Comparison of ENCODE assay signal across 6 cellular contexts in genomic region chr15:84156588-84156840, GRCh38.
A peak's percentile ranks its signal among the peaks of the same experiment; 100 is the strongest.
DNase-seq lines count a peak whose midpoint lies in the region; ATAC-seq, FAIRE-seq and TF ChIP-seq lines count a peak whose summit lies in the region.
"Not testable (repeated sequence)": the region's sequence is repeated elsewhere in the genome, so short reads cannot be mapped to it uniquely, and the experiment has no call there.

No MANE protein-coding gene starts in this region.

- no CpG with 5 or more reads among the region's 3 CpGs for WGBS in mesendoderm (ENCODE audit: extremely low coverage, insufficient coverage, low lambda C conversion rate)

- not testable (repeated sequence) for H3K27ac ChIP-seq in HCT116 (ENCODE audit: low read depth, low read length); astrocyte (ENCODE audit: low read depth, low read length); mesendoderm (ENCODE audit: low read depth, low read length)

- not testable (repeated sequence) for H4K8ac ChIP-seq in mesendoderm (ENCODE audit: low read depth, low read length)

- H2AFZ ChIP-seq in HCT116 (ENCODE audit: low read depth, low read length, poor library complexity, severe bottlenecking); astrocyte (ENCODE audit: low read depth, low read length): not testable (repeated sequence)

- H3K79me2 ChIP-seq in HCT116 (ENCODE audit: insufficient read depth, low read length); astrocyte (ENCODE audit: insufficient read depth, low read length); mesendoderm (ENCODE audit: control insufficient read depth, insufficient read depth, low read length): not testable (repeated sequence)

- not testable (repeated sequence) for H3K79me1 ChIP-seq in mesendoderm (ENCODE audit: low read length)

- not testable (repeated sequence) for TF ChIP-seq POLR2A in HCT116 (IDR thresholded peaks at IDR 0.05; ENCODE audit: borderline replicate concordance, extremely low read depth, insufficient read depth, insufficient read length)

- H4K20me1 ChIP-seq in HCT116 (ENCODE audit: insufficient read depth); astrocyte (ENCODE audit: insufficient read depth, low read length): not testable (repeated sequence)

- H2BK120ac ChIP-seq in mesendoderm (ENCODE audit: low read depth, low read length), result not testable (repeated sequence)

- not testable (repeated sequence) for H3K56ac ChIP-seq in mesendoderm (ENCODE audit: low read length)

- not testable (repeated sequence) for H3K27me3 ChIP-seq in HCT116 (ENCODE audit: insufficient read depth, low read length); astrocyte (ENCODE audit: insufficient read depth, low read length); mesendoderm (ENCODE audit: insufficient read depth, low read length, poor library complexity)

- POLR2A ChIA-PET in HCT116 (lab: Charles Lee), result not testable (repeated sequence)

- not testable (repeated sequence) for H3K18ac ChIP-seq in mesendoderm (ENCODE audit: low read length)

- not testable (repeated sequence) for H3K9me3 ChIP-seq in HCT116 (ENCODE audit: control insufficient read depth in 1 of 2, insufficient read depth in 1 of 2, low read depth in 1 of 2, low read length in 2 of 2); astrocyte (ENCODE audit: insufficient read depth, low read depth, low read length)

- not testable (repeated sequence) for H3K36me3 Mint-ChIP-seq in astrocyte (ENCODE audit: low read depth, unreplicated experiment); nephron progenitor cell (ENCODE audit: low read depth)

- H3K27me3 Mint-ChIP-seq in astrocyte (ENCODE audit: low read depth, unreplicated experiment); nephron progenitor cell (ENCODE audit: low read depth, poor library complexity): not testable (repeated sequence)

- not testable (repeated sequence) for TF ChIP-seq RAD21 in HCT116 (IDR thresholded peaks at IDR 0.05; ENCODE audit: low read depth)

- not testable (repeated sequence) for H3K4me3 ChIP-seq in HCT116 (replicated peaks in 1 of 2; ENCODE audit: low read depth in 1 of 2, low read length in 2 of 2); astrocyte (ENCODE audit: insufficient read depth, low read depth, low read length); mesendoderm (ENCODE audit: low read length)

- H3K4ac ChIP-seq in mesendoderm (ENCODE audit: low read depth, low read length), result not testable (repeated sequence)

- CTCF ChIA-PET in HCT116 (lab: Charles Lee), result not testable (repeated sequence)

- not testable (repeated sequence) for H3K9me3 Mint-ChIP-seq in astrocyte (ENCODE audit: unreplicated experiment); nephron progenitor cell

- H3K4me2 ChIP-seq in HCT116 (ENCODE audit: low read length); astrocyte (ENCODE audit: low read length); mesendoderm (ENCODE audit: low read length): not testable (repeated sequence)

- not testable (repeated sequence) for TF ChIP-seq CTCF in HCT116 (IDR thresholded peaks at IDR 0.05 in 2 of 3, conservative IDR thresholded peaks at IDR 0.05 in 1 of 3; ENCODE audit: borderline replicate concordance in 1 of 3, insufficient read depth in 1 of 3, low read depth in 2 of 3, low read length in 2 of 3); astrocyte (IDR thresholded peaks at IDR 0.05; ENCODE audit: insufficient read depth, low read depth, low read length); nephron progenitor cell (IDR thresholded peaks at IDR 0.05)

- not testable (repeated sequence) for H3K4me1 ChIP-seq in HCT116 (ENCODE audit: control insufficient read depth in 1 of 2, insufficient read depth in 2 of 2, low read length in 2 of 2); astrocyte (ENCODE audit: insufficient read depth, low read length); mesendoderm (ENCODE audit: control insufficient read depth, low read depth, low read length)

- not testable (repeated sequence) for H2AK5ac ChIP-seq in mesendoderm (ENCODE audit: low read length)

- H3K36me3 ChIP-seq in HCT116 (ENCODE audit: control insufficient read depth in 1 of 2, insufficient read depth in 2 of 2, low read length in 2 of 2); astrocyte (ENCODE audit: insufficient read depth, low read length); mesendoderm (ENCODE audit: control insufficient read depth, insufficient read depth, low read length): not testable (repeated sequence)

- ATAC-seq in HCT116, result peak; percentile 24; the same call in 1 of the 2 replicates
- not testable (repeated sequence) for ATAC-seq in Right ventricle myocardium inferior

- FAIRE-seq in astrocyte (lab: Jason Lieb, UNC), result not testable (repeated sequence)

- not testable (repeated sequence) for H3K4me1 Mint-ChIP-seq in astrocyte (ENCODE audit: low read depth, unreplicated experiment)
- H3K4me1 Mint-ChIP-seq in nephron progenitor cell, result peaks cover 79% of the 10 kb centered on the region

- not testable (repeated sequence) for H3K4me3 Mint-ChIP-seq in astrocyte (ENCODE audit: unreplicated experiment); nephron progenitor cell

- H2BK15ac ChIP-seq in mesendoderm (replicated peaks; ENCODE audit: low read depth), result not testable (repeated sequence)

- H3K9ac ChIP-seq in HCT116 (ENCODE audit: low read length); astrocyte (ENCODE audit: low read length); mesendoderm (ENCODE audit: low read length): not testable (repeated sequence)

- intact Hi-C loops in HCT116 (cut with micrococcal nuclease); Right ventricle myocardium inferior (cut with DNase I); posterior vena cava (cut with DNase I): not testable (repeated sequence)

- H3K9me2 ChIP-seq in HCT116 (ENCODE audit: insufficient read depth), result not testable (repeated sequence)

- not testable (repeated sequence) for H4K5ac ChIP-seq in mesendoderm (ENCODE audit: low read length)

- H2BK5ac ChIP-seq in mesendoderm (ENCODE audit: low read length), result not testable (repeated sequence)

- BruUV-seq in HCT116 (replicated peaks; lab: Mats Ljungman, UMichigan), result not testable (repeated sequence)

- H3K23ac ChIP-seq in mesendoderm (ENCODE audit: low read length), result not testable (repeated sequence)

- not testable (repeated sequence) for DNase-seq in HCT116 (ENCODE audit: low read depth, low spot score); astrocyte (ENCODE audit: low read depth); nephron progenitor cell
- peak; percentile 4 for DNase-seq in Right ventricle myocardium inferior (ENCODE audit: missing footprints)
- peak; percentile 6 for DNase-seq in mesendoderm
- DNase-seq in posterior vena cava (ENCODE audit: low spot score), result peak; percentile 54

- RAD21 ChIA-PET in HCT116 (lab: Charles Lee; ENCODE audit: low non-redundant PET in 1 of 2, low total read pairs in 2 of 2, uncharacterized antibody in 2 of 2, unreplicated experiment in 2 of 2), result not testable (repeated sequence)

- peak overlapping the region; percentile 62 for H3K27ac Mint-ChIP-seq in astrocyte (ENCODE audit: unreplicated experiment)
- peak overlapping the region; percentile 29 for H3K27ac Mint-ChIP-seq in nephron progenitor cell
